5 cellular contexts compared by ENCODE assay signal in the genomic region with DNA sequence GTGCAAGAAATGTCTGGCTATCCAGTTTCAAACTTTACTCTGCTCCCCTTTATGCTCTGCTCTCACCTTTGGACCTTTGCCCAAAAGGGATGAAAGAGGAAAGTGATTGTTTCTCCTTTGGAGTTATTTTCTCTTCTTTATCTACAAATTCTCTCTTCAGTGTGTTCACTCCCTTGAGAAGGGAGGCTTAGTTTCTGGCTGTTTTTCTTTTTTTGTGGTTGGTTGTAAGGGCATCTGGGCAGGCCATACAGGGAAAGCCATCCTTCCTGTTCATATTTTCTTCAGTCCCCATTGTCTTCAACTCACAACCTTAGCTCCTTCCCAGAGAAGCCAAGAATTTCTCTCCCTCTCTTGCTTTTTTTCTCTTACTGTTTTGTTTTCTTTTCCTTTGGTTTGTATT. TPM values are rescaled to one million over a fixed set of nuclear protein-coding genes. Genes with fewer than 3 reads are reported as not detected.
"Had no signal": no experiment of that assay in that cellular context is flagged by ENCODE, and none has a peak within 500 bp of the region (broad histone marks: within the 10 kb centered on the region; RNA-seq: fewer than 3 reads in every experiment).

No MANE protein-coding gene starts in this region.

RNA-seq across cellular contexts. Expression of a gene that starts 2.5 kb away (rescaled TPM):
- total RNA-seq: GM23248, H7, HT-29, IMR-90, K562 had no signal
- polyA plus RNA-seq: GM23248, IMR-90, K562 had no signal

RNA-seq across cellular contexts. Expression of a gene that starts 46.0 kb away (rescaled TPM):
- total RNA-seq: GM23248, HT-29, IMR-90, K562 had no signal
- polyA plus RNA-seq: GM23248, IMR-90 had no signal
